In the genomic region with DNA sequence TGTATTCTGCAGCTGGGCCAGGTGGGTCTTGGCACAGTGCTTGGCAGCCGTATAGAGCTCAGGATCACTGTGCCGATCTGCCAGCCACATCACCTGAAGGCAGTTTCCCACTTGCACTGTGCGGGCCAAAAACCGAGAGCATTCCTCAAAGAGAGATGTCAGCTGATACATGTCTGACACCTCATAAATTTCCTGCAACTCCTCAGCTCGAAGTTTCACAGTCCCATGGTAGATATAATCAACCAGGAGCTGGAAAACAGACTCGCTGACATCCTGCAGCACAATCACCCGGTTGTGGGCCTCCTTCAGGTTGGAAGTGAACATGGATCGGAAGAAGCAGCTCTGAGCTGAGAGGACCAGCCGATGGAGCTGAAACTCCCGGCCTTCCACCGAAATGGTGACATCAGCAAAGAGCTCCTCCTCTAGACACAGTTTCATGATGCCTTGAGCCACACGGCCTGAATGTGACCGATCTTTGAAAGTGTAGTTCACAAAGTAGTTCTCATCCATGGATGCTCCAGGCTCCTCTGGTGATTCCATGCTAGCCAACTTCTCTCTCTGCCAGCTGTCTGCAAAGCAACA, we compare ENCODE assay signal across 9 cellular contexts. TPM values are rescaled to one million over a fixed set of nuclear protein-coding genes. Genes with fewer than 3 reads are reported as not detected.
DNase-seq lines count a peak whose midpoint lies in the region; ATAC-seq, FAIRE-seq and TF ChIP-seq lines count a peak whose summit lies in the region.
"Had no signal": no experiment of that assay in that cellular context is flagged by ENCODE, and none has a peak within 500 bp of the region (broad histone marks: within the 10 kb centered on the region; RNA-seq: fewer than 3 reads in every experiment).

No MANE protein-coding gene starts in this region.

- FAIRE-seq in GM12891 (lab: Jason Lieb, UNC), result no peak

- H3K27me3 ChIP-seq in iPS-20b (ENCODE audit: insufficient read depth, low read length), result no peaks in the 10 kb centered on the region

- peaks cover 46% of the 10 kb centered on the region for H3K4me1 Mint-ChIP-seq in activated naive CD4-positive, alpha-beta T cell treated with anti-CD3 and anti-CD28 coated beads for 36 hours (ENCODE audit: low read depth)
- H3K4me1 Mint-ChIP-seq in activated T-helper 17 cell treated with anti-CD3 and anti-CD28 coated beads, Interleukin-2, amount 50 U/mL, for 72 hours, result peaks cover 15% of the 10 kb centered on the region

- DNase-seq in activated naive CD4-positive, alpha-beta T cell treated with anti-CD3 and anti-CD28 coated beads for 36 hours, result no peak
- DNase-seq in activated naive CD4-positive, alpha-beta T cell treated with Interleukin-2 at 50 U/mL for 16 hours, result no peak
- DNase-seq in superior temporal gyrus (ENCODE audit: extremely low spot score) (peak; percentile 21), omental fat pad (ENCODE audit: low spot score) (no peak), LoVo (ENCODE audit: low spot score) (no peak), GM12891 (ENCODE audit: insufficient read length, low spot score) (no peak)

- H3K27ac Mint-ChIP-seq in activated naive CD4-positive, alpha-beta T cell treated with anti-CD3 and anti-CD28 coated beads for 36 hours, result peak overlapping the region; percentile 70
- peak overlapping the region; percentile 100 for H3K27ac Mint-ChIP-seq in activated T-helper 17 cell treated with anti-CD3 and anti-CD28 coated beads, Interleukin-2, amount 50 U/mL, for 72 hours

- intact Hi-C loops in activated naive CD4-positive, alpha-beta T cell treated with anti-CD3 and anti-CD28 coated beads for 36 hours (cut with micrococcal nuclease), result loop anchor here (1.0 to 2.0 kb wide), 4 partner anchors 137 to 271 kb away; partner anchors contain the start of genes AGBL2, FNBP4, NUP160 and SLC39A13

- peak overlapping the region; percentile 98 for H3K4me3 ChIP-seq in iPS-20b (ENCODE audit: low read length)

- no peak for TF ChIP-seq CTCF in omental fat pad (IDR thresholded peaks at IDR 0.05)

- peaks cover 61% of the 10 kb centered on the region for H3K36me3 ChIP-seq in iPS-20b (ENCODE audit: insufficient read depth, low read depth, low read length)

- CTCF ChIA-PET in activated naive CD4-positive, alpha-beta T cell treated with anti-CD3 and anti-CD28 coated beads for 36 hours (lab: Charles Lee), result interaction anchor here (0.6 to 0.9 kb wide), 2 partner anchors 9 to 58 kb away, joined by 4 read pairs; no protein-coding TSS in a partner anchor

- no peaks in the 10 kb centered on the region for H3K9me3 Mint-ChIP-seq in activated naive CD4-positive, alpha-beta T cell treated with anti-CD3 and anti-CD28 coated beads for 36 hours
- no peaks in the 10 kb centered on the region for H3K9me3 Mint-ChIP-seq in activated T-helper 17 cell treated with anti-CD3 and anti-CD28 coated beads, Interleukin-2, amount 50 U/mL, for 72 hours

- peaks cover 41% of the 10 kb centered on the region for H3K36me3 Mint-ChIP-seq in activated naive CD4-positive, alpha-beta T cell treated with anti-CD3 and anti-CD28 coated beads for 36 hours (ENCODE audit: low read depth)
- H3K36me3 Mint-ChIP-seq in activated T-helper 17 cell treated with anti-CD3 and anti-CD28 coated beads, Interleukin-2, amount 50 U/mL, for 72 hours (ENCODE audit: low read depth), result peaks cover 100% of the 10 kb centered on the region

- H3K4me3 Mint-ChIP-seq in activated naive CD4-positive, alpha-beta T cell treated with anti-CD3 and anti-CD28 coated beads for 36 hours, result peak overlapping the region; percentile 97
- H3K4me3 Mint-ChIP-seq in activated T-helper 17 cell treated with anti-CD3 and anti-CD28 coated beads, Interleukin-2, amount 50 U/mL, for 72 hours, result peak overlapping the region; percentile 100

- no peak overlapping the region for H3K27ac ChIP-seq in iPS-20b (ENCODE audit: low read length)

- H3K9me3 ChIP-seq in iPS-20b (ENCODE audit: insufficient read depth, low read depth, low read length), result no peaks in the 10 kb centered on the region

- peaks cover 7% of the 10 kb centered on the region; the same call in 1 of the 2 replicates for H3K4me1 ChIP-seq in iPS-20b (ENCODE audit: insufficient read depth, low read length)

- H3K27me3 Mint-ChIP-seq in activated naive CD4-positive, alpha-beta T cell treated with anti-CD3 and anti-CD28 coated beads for 36 hours (ENCODE audit: low read depth), result no peaks in the 10 kb centered on the region
- H3K27me3 Mint-ChIP-seq in activated T-helper 17 cell treated with anti-CD3 and anti-CD28 coated beads, Interleukin-2, amount 50 U/mL, for 72 hours, result no peaks in the 10 kb centered on the region

- H3K9ac ChIP-seq in iPS-20b (ENCODE audit: low read depth, low read length), result peak overlapping the region; percentile 98; the same call in 1 of the 2 replicates

- no peak for ATAC-seq in activated T-helper 17 cell treated with anti-CD3 and anti-CD28 coated beads, Interleukin-2, amount 50 U/mL, for 72 hours (replicated peaks)
- ATAC-seq in omental fat pad (ENCODE audit: low FRiP score), result no peak

- TF ChIP-seq POLR2A in GM12891 (IDR thresholded peaks at IDR 0.05; ENCODE audit: low read depth, low read length), result no peak

TF ChIP-seq in GM12891, 5 proteins besides CTCF, POLR2A, EP300 and RAD21:
- TF ChIP-seq PAX5 (IDR thresholded peaks at IDR 0.05; ENCODE audit: insufficient read depth, low read length, severe bottlenecking) (no peak), POU2F2 (IDR thresholded peaks at IDR 0.05; ENCODE audit: low read depth, low read length) (no peak), TAF1 (IDR thresholded peaks at IDR 0.05; ENCODE audit: low read depth, low read length) (no peak), POLR2AphosphoS5 (IDR thresholded peaks at IDR 0.05; ENCODE audit: low read depth, low read length) (no peak), SPI1 (IDR thresholded peaks at IDR 0.05; ENCODE audit: low read depth, low read length) (no peak)

RNA-seq across cellular contexts. Expression of gene KBTBD4, which starts 1.2 kb away (rescaled TPM):
- total RNA-seq in activated naive CD4-positive, alpha-beta T cell treated with anti-CD3 and anti-CD28 coated beads for 36 hours, result 10 to 100 TPM; 13.8 to 15.4 TPM
- 10 to 100 TPM; 26.9 to 27.3 TPM for total RNA-seq in activated T-helper 17 cell treated with anti-CD3 and anti-CD28 coated beads, Interleukin-2, amount 50 U/mL, for 72 hours
- 10 to 100 TPM; 12.4 to 18.7 (median 16.7) TPM for total RNA-seq in omental fat pad
- polyA plus RNA-seq in GM12891 (2012; ENCODE audit: low read depth, missing spikeins), result 16.9 TPM

RNA-seq across cellular contexts. Expression of gene NDUFS3, which starts 1.3 kb away (rescaled TPM):
- total RNA-seq in activated naive CD4-positive, alpha-beta T cell treated with anti-CD3 and anti-CD28 coated beads for 36 hours, result 100 to 1,000 TPM; 123 to 124 TPM
- total RNA-seq in activated T-helper 17 cell treated with anti-CD3 and anti-CD28 coated beads, Interleukin-2, amount 50 U/mL, for 72 hours, result 100 to 1,000 TPM in 1 of 2 donors, 10 to 100 TPM in 1; 90.3 to 167 TPM
- 10 to 100 TPM; 46.4 to 51.9 (median 48.6) TPM for total RNA-seq in omental fat pad
- 109 TPM for polyA plus RNA-seq in GM12891 (2012; ENCODE audit: low read depth, missing spikeins)

RNA-seq across cellular contexts. Expression of gene FAM180B, which starts 8.9 kb away (rescaled TPM):
- not detected for total RNA-seq in activated naive CD4-positive, alpha-beta T cell treated with anti-CD3 and anti-CD28 coated beads for 36 hours
- total RNA-seq in activated T-helper 17 cell treated with anti-CD3 and anti-CD28 coated beads, Interleukin-2, amount 50 U/mL, for 72 hours, result not detected
- under 1 TPM in 1 of 4 donors, not detected in 3; 0.48 TPM for total RNA-seq in omental fat pad
- polyA plus RNA-seq in GM12891 (2012; ENCODE audit: low read depth, missing spikeins), result not detected
- total RNA-seq: esophagus mucosa had no signal

RNA-seq across cellular contexts. Expression of gene PTPMT1, which starts 12.2 kb away (rescaled TPM):
- 10 to 100 TPM; 46.9 to 49.2 TPM for total RNA-seq in activated naive CD4-positive, alpha-beta T cell treated with anti-CD3 and anti-CD28 coated beads for 36 hours
- total RNA-seq in activated T-helper 17 cell treated with anti-CD3 and anti-CD28 coated beads, Interleukin-2, amount 50 U/mL, for 72 hours, result 10 to 100 TPM; 17.8 to 39.1 TPM
- 100 to 1,000 TPM in 3 of 4 donors, 10 to 100 TPM in 1; 99.2 to 173 (median 112) TPM for total RNA-seq in omental fat pad
- 58.2 TPM for polyA plus RNA-seq in GM12891 (2012; ENCODE audit: low read depth, missing spikeins)

RNA-seq across cellular contexts. Expression of gene C1QTNF4, which starts 16.7 kb away (rescaled TPM):
- not detected for total RNA-seq in activated naive CD4-positive, alpha-beta T cell treated with anti-CD3 and anti-CD28 coated beads for 36 hours
- total RNA-seq in activated T-helper 17 cell treated with anti-CD3 and anti-CD28 coated beads, Interleukin-2, amount 50 U/mL, for 72 hours, result 1 to 10 TPM in 1 of 2 donors, under 1 TPM in 1; 0.28 to 1.4 TPM
- total RNA-seq in omental fat pad, result 1 to 10 TPM in 3 of 4 donors, under 1 TPM in 1; 0.88 to 3.6 (median 2.1) TPM
- not detected for polyA plus RNA-seq in GM12891 (2012; ENCODE audit: low read depth, missing spikeins)
- total RNA-seq: esophagus mucosa had no signal
